Comparison of ENCODE assay signal across 1 cellular context in the genomic region with DNA sequence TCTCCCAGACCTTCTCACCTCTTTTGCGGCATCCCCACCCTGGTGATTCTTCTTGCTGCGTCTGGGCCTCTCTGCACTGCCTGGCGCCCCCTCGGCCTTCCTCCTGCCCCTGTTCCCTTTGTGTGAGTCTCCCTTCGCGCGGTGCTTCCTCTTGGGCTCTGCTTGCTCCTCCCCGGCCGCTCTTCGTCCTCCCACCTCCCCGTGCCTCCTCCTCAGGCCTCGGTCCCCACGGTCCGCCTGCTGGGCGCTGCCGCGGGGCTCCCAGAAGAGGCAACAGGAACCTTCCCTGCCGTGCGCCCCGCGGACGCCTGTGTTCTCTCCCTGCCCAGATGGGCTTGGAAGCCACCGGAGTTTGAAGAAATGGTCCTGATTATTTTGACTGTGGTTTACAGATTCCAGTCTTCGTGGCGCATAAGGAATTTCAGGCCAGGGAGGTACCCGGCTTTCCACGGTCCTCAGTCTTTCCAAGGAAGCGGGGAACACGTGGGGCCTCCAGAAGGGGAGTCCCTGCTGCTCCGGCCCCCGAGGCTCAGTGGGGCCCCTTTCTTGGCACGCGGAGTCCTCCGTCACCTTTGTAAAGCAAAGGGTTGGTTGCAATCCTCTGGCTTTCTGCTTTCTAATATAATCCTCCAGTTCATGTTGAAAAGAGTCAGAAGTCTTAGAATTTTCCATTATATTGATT.
TF ChIP-seq lines count a peak whose summit lies in the region.

No MANE protein-coding gene starts in this region.

TF ChIP-seq in IMR-90, 13 proteins besides CTCF, POLR2A, EP300 and RAD21:
- TF ChIP-seq MAZ (IDR thresholded peaks at IDR 0.05; ENCODE audit: borderline replicate concordance, low read depth, low read length) (no peak), NFE2L2 (IDR thresholded peaks at IDR 0.05; ENCODE audit: low read depth, low read length) (no peak), CHD1 (IDR thresholded peaks at IDR 0.05; ENCODE audit: low read depth, low read length) (no peak), CEBPB (IDR thresholded peaks at IDR 0.05; ENCODE audit: low read depth, low read length) (no peak), BHLHE40 (IDR thresholded peaks at IDR 0.05; ENCODE audit: low read depth, low read length) (no peak), MXI1 (IDR thresholded peaks at IDR 0.05; ENCODE audit: borderline replicate concordance, low read depth, low read length) (no peak), FOS (IDR thresholded peaks at IDR 0.05; ENCODE audit: low read depth, low read length) (no peak), RFX5 (IDR thresholded peaks at IDR 0.05; ENCODE audit: low read depth, low read length) (no peak)
- TF ChIP-seq, protein P1, sequence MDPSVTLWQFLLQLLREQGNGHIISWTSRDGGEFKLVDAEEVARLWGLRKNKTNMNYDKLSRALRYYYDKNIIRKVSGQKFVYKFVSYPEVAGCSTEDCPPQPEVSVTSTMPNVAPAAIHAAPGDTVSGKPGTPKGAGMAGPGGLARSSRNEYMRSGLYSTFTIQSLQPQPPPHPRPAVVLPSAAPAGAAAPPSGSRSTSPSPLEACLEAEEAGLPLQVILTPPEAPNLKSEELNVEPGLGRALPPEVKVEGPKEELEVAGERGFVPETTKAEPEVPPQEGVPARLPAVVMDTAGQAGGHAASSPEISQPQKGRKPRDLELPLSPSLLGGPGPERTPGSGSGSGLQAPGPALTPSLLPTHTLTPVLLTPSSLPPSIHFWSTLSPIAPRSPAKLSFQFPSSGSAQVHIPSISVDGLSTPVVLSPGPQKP (IDR thresholded peaks at IDR 0.05; ENCODE audit: borderline replicate concordance, low read depth, low read length) = no peak
- TF ChIP-seq, protein P2, sequence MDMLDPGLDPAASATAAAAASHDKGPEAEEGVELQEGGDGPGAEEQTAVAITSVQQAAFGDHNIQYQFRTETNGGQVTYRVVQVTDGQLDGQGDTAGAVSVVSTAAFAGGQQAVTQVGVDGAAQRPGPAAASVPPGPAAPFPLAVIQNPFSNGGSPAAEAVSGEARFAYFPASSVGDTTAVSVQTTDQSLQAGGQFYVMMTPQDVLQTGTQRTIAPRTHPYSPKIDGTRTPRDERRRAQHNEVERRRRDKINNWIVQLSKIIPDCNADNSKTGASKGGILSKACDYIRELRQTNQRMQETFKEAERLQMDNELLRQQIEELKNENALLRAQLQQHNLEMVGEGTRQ (IDR thresholded peaks at IDR 0.05; ENCODE audit: low read depth, low read length) = no peak
